Comparison of ENCODE assay signal across 12 cellular contexts in the genomic region with DNA sequence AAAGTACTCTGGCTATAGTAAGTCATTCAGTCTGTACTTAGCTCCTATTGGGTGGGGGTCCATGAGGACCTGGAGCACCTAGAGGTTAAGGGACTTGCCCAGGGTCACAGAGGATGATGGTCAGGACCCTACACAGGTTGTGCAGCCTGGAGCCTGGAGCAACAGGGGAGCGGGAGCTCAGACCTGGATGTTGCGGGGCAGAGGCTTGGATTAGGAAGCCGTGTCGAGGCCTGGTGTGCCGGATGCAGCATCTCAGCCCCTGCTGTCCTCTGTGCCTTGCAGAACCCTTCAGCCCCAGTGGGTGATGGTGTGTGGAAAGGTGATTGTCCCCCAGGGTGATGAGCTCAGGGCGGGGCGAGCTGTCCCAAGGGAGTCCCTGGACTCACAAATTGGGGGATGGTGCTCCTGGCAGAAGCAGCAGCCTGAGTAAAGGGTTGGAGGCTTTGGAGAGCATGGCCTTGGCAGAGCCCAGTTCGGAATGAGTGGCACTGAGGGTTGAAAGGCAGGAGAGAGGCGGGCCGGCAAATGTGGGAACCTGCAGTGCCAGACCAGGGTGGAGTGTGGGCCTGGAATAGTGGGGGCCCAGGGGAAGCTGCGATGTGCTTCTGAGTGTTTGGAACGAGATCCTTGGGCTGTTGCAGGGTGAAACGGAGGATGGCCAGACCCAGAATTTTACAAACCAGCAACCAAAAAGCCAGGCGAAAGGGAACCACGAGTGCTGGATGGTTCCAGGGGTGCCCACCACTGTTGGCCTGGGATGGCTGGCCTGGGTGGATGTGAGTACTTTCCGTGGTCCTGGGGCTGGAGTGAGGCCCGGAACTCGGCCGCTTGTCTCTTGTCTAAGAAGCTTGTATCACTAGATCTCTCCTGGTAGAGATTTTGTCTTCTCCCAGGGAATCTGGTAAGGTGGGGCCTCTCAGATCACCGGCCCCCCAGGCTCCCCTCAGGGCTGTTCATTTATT. TPM values are rescaled to one million over a fixed set of nuclear protein-coding genes. Genes with fewer than 3 reads are reported as not detected.
DNase-seq lines count a peak whose midpoint lies in the region; ATAC-seq lines count a peak whose summit lies in the region.
"Had no signal": no experiment of that assay in that cellular context is flagged by ENCODE, and none has a peak within 500 bp of the region (broad histone marks: within the 10 kb centered on the region; RNA-seq: fewer than 3 reads in every experiment).

No MANE protein-coding gene starts in this region.

- H3K36me3 Mint-ChIP-seq in stimulated activated naive CD8-positive, alpha-beta T cell treated with anti-CD3 and anti-CD28 coated beads, Interleukin-15, Interleukin-2, amounts not matched to agents 100 ng/mL and 50 ng/mL, for 24 hours (ENCODE audit: low read depth) = peaks cover 4% of the 10 kb centered on the region
- H3K36me3 Mint-ChIP-seq in naive thymus-derived CD8-positive, alpha-beta T cell = peaks cover 0 to 3% (median 0%) of the 10 kb centered on the region in 3 donors
- no peaks in the 10 kb centered on the region for H3K36me3 Mint-ChIP-seq in activated T-helper 17 cell treated with anti-CD3 and anti-CD28 coated beads, Interleukin-2, amount 50 U/mL, for 72 hours (ENCODE audit: low read depth)

- H3K27me3 Mint-ChIP-seq in stimulated activated naive CD8-positive, alpha-beta T cell treated with anti-CD3 and anti-CD28 coated beads, Interleukin-15, Interleukin-2, amounts not matched to agents 100 ng/mL and 50 ng/mL, for 24 hours = no peaks in the 10 kb centered on the region
- no peaks in the 10 kb centered on the region for H3K27me3 Mint-ChIP-seq in stimulated activated naive CD8-positive, alpha-beta T cell treated with anti-CD3 and anti-CD28 coated beads, Interleukin-15, amount 100 ng/mL, for 72 hours
- no peaks in the 10 kb centered on the region for H3K27me3 Mint-ChIP-seq in naive thymus-derived CD8-positive, alpha-beta T cell
- no peaks in the 10 kb centered on the region for H3K27me3 Mint-ChIP-seq in activated T-helper 17 cell treated with anti-CD3 and anti-CD28 coated beads, Interleukin-2, amount 50 U/mL, for 72 hours

- peaks cover 46% of the 10 kb centered on the region for H3K4me1 Mint-ChIP-seq in stimulated activated naive CD8-positive, alpha-beta T cell treated with anti-CD3 and anti-CD28 coated beads, Interleukin-15, Interleukin-2, amounts not matched to agents 100 ng/mL and 50 ng/mL, for 24 hours (ENCODE audit: low read depth)
- H3K4me1 Mint-ChIP-seq in stimulated activated naive CD8-positive, alpha-beta T cell treated with anti-CD3 and anti-CD28 coated beads, Interleukin-15, amount 100 ng/mL, for 72 hours = peaks cover 67% of the 10 kb centered on the region
- peaks cover 7 to 57% (median 47%) of the 10 kb centered on the region in 4 donors for H3K4me1 Mint-ChIP-seq in naive thymus-derived CD8-positive, alpha-beta T cell
- no peaks in the 10 kb centered on the region for H3K4me1 Mint-ChIP-seq in activated T-helper 17 cell treated with anti-CD3 and anti-CD28 coated beads, Interleukin-2, amount 50 U/mL, for 72 hours

- H3K27ac ChIP-seq in cingulate gyrus (ENCODE audit: low read depth, low read length) = peak overlapping the region; percentile 32

- ATAC-seq in stimulated activated naive CD8-positive, alpha-beta T cell treated with anti-CD3 and anti-CD28 coated beads, Interleukin-15, amount 100 ng/mL, for 72 hours = no peak
- no peak for ATAC-seq in naive thymus-derived CD8-positive, alpha-beta T cell
- no peak for ATAC-seq in activated T-helper 17 cell treated with anti-CD3 and anti-CD28 coated beads, Interleukin-2, amount 50 U/mL, for 72 hours (replicated peaks)
- no peak for ATAC-seq in HG03521 (IDR thresholded peaks at IDR 0.05; ENCODE audit: unreplicated experiment)

- H3K9me3 Mint-ChIP-seq in stimulated activated naive CD8-positive, alpha-beta T cell treated with anti-CD3 and anti-CD28 coated beads, Interleukin-15, Interleukin-2, amounts not matched to agents 100 ng/mL and 50 ng/mL, for 24 hours = no peaks in the 10 kb centered on the region
- H3K9me3 Mint-ChIP-seq in stimulated activated naive CD8-positive, alpha-beta T cell treated with anti-CD3 and anti-CD28 coated beads, Interleukin-15, amount 100 ng/mL, for 72 hours = no peaks in the 10 kb centered on the region
- H3K9me3 Mint-ChIP-seq in naive thymus-derived CD8-positive, alpha-beta T cell = no peaks in the 10 kb centered on the region
- no peaks in the 10 kb centered on the region for H3K9me3 Mint-ChIP-seq in activated T-helper 17 cell treated with anti-CD3 and anti-CD28 coated beads, Interleukin-2, amount 50 U/mL, for 72 hours

- peak overlapping the region; percentile 18 for H3K27ac Mint-ChIP-seq in stimulated activated naive CD8-positive, alpha-beta T cell treated with anti-CD3 and anti-CD28 coated beads, Interleukin-15, Interleukin-2, amounts not matched to agents 100 ng/mL and 50 ng/mL, for 24 hours
- peak overlapping the region in 1 of 2 donors; percentile 48 for H3K27ac Mint-ChIP-seq in stimulated activated naive CD8-positive, alpha-beta T cell treated with anti-CD3 and anti-CD28 coated beads, Interleukin-15, amount 100 ng/mL, for 72 hours
- H3K27ac Mint-ChIP-seq in naive thymus-derived CD8-positive, alpha-beta T cell = peak overlapping the region; percentile 75 to 96 (median 90)
- H3K27ac Mint-ChIP-seq in activated T-helper 17 cell treated with anti-CD3 and anti-CD28 coated beads, Interleukin-2, amount 50 U/mL, for 72 hours = no peak overlapping the region

- peak overlapping the region; percentile 4 for H3K4me3 Mint-ChIP-seq in stimulated activated naive CD8-positive, alpha-beta T cell treated with anti-CD3 and anti-CD28 coated beads, Interleukin-15, Interleukin-2, amounts not matched to agents 100 ng/mL and 50 ng/mL, for 24 hours
- H3K4me3 Mint-ChIP-seq in stimulated activated naive CD8-positive, alpha-beta T cell treated with anti-CD3 and anti-CD28 coated beads, Interleukin-15, amount 100 ng/mL, for 72 hours = no peak overlapping the region
- H3K4me3 Mint-ChIP-seq in naive thymus-derived CD8-positive, alpha-beta T cell = peak overlapping the region in 8 of 10 donors; percentile 26 to 90 (median 82)
- no peak overlapping the region for H3K4me3 Mint-ChIP-seq in activated T-helper 17 cell treated with anti-CD3 and anti-CD28 coated beads, Interleukin-2, amount 50 U/mL, for 72 hours

- POLR2A ChIA-PET in naive thymus-derived CD8-positive, alpha-beta T cell (lab: Charles Lee) = interaction anchor here (0.7 kb wide), 1 partner anchor 11 kb away, joined by 3 read pairs; no protein-coding TSS in a partner anchor

- no peak for DNase-seq in stimulated activated naive CD8-positive, alpha-beta T cell treated with anti-CD3 and anti-CD28 coated beads, Interleukin-15, amount 100 ng/mL, for 72 hours
- DNase-seq in naive thymus-derived CD8-positive, alpha-beta T cell = no peak
- DNase-seq in effector CD4-positive, alpha-beta T cell = no peak
- no peak for DNase-seq in AML-193 (lab: John Stamatoyannopoulos, UW)
- DNase-seq: NCI-H2029; stimulated activated CD4-positive, alpha-beta T cell treated with anti-CD3 and anti-CD28 coated beads, Interleukin-1b, Interleukin-23, amount 100 ng/mL, for 48 hours had no signal

RNA-seq across cellular contexts. Expression of gene TPCN2, which starts 2.9 kb away (rescaled TPM):
- total RNA-seq in naive thymus-derived CD8-positive, alpha-beta T cell = 10 to 100 TPM; 25.4 to 27.2 TPM
- 1 to 10 TPM; 3.8 to 6.3 (median 4.9) TPM for polyA plus RNA-seq in naive thymus-derived CD8-positive, alpha-beta T cell
- 10 to 100 TPM; 12.8 to 15.9 TPM for total RNA-seq in activated T-helper 17 cell treated with anti-CD3 and anti-CD28 coated beads, Interleukin-2, amount 50 U/mL, for 72 hours

RNA-seq across cellular contexts. Expression of gene MRGPRF, which starts 38.6 kb away (rescaled TPM):
- not detected for total RNA-seq in naive thymus-derived CD8-positive, alpha-beta T cell
- not detected for polyA plus RNA-seq in naive thymus-derived CD8-positive, alpha-beta T cell
- not detected for total RNA-seq in activated T-helper 17 cell treated with anti-CD3 and anti-CD28 coated beads, Interleukin-2, amount 50 U/mL, for 72 hours
- total RNA-seq: HT1080, myocyte had no signal

Comparison
In these comparisons a context has a peak if more than half of its experiments do, and no peak if none do; other contexts are left out.
1. H3K4me3 Mint-ChIP-seq: peak in stimulated activated naive CD8-positive, alpha-beta T cell treated with anti-CD3 and anti-CD28 coated beads, Interleukin-15, Interleukin-2, amounts not matched to agents 100 ng/mL and 50 ng/mL, for 24 hours (single experiment) and naive thymus-derived CD8-positive, alpha-beta T cell (8 of 10); none in stimulated activated naive CD8-positive, alpha-beta T cell treated with anti-CD3 and anti-CD28 coated beads, Interleukin-15, amount 100 ng/mL, for 72 hours (0 of 2) and activated T-helper 17 cell treated with anti-CD3 and anti-CD28 coated beads, Interleukin-2, amount 50 U/mL, for 72 hours (single experiment).